ENCODE assay signal across 22 cellular contexts in genomic region chr19:19119325-19120237, GRCh38. TPM values are rescaled to one million over a fixed set of nuclear protein-coding genes. Genes with fewer than 3 reads are reported as not detected.
DNase-seq lines count a peak whose midpoint lies in the region; ATAC-seq and TF ChIP-seq lines count a peak whose summit lies in the region.
"Had no signal": no experiment of that assay in that cellular context is flagged by ENCODE, and none has a peak within 500 bp of the region (broad histone marks: within the 10 kb centered on the region; RNA-seq: fewer than 3 reads in every experiment).

No MANE protein-coding gene starts in this region.

- H3K4me3 ChIP-seq in right cardiac atrium (ENCODE audit: low read length) (no peak overlapping the region), gastroesophageal sphincter (peak overlapping the region in 1 of 2 donors; percentile 15), ovary (peak overlapping the region; percentile 16)
- H3K4me3 ChIP-seq: A549, esophagus squamous epithelium, GM23248, lung, MG63, mucosa of descending colon, PC-9, SK-N-MC had no signal

- H3K27me3 ChIP-seq in right cardiac atrium (ENCODE audit: control insufficient read depth, insufficient read depth), result no peaks in the 10 kb centered on the region
- H3K27me3 ChIP-seq in gastroesophageal sphincter, result peaks cover 4% of the 10 kb centered on the region
- no peaks in the 10 kb centered on the region for H3K27me3 ChIP-seq in ovary
- H3K27me3 ChIP-seq: esophagus squamous epithelium, MG63 had no signal

- WGBS in right cardiac atrium, result 92% methylated on average over 39 of the region's 39 CpGs
- 88 to 92% methylated on average over 5 to 17 of the region's 39 CpGs for WGBS in gastroesophageal sphincter (ENCODE audit: low coverage in 1 of 2), 2 donors
- 51 to 64% (median 56%) methylated on average over 38 to 39 of the region's 39 CpGs for WGBS in ovary, 3 donors

- intact Hi-C loops in right cardiac atrium (cut with DNase I), result no loop called here
- intact Hi-C loops in left ventricle myocardium superior (cut with micrococcal nuclease), result no loop called here
- intact Hi-C loops in ovary (cut with DNase I), result no loop called here

- H3K9me3 ChIP-seq in right cardiac atrium (ENCODE audit: control insufficient read depth, low read length) (no peaks in the 10 kb centered on the region), gastroesophageal sphincter (peaks cover 0 to 9% (median 0%) of the 10 kb centered on the region in 3 donors), ovary (no peaks in the 10 kb centered on the region)
- H3K9me3 ChIP-seq: A549, mucosa of descending colon had no signal

- TF ChIP-seq EP300 in gastroesophageal sphincter (IDR thresholded peaks at IDR 0.05) (no peak), ovary (IDR thresholded peaks at IDR 0.05) (no peak)

- DNase-seq in right cardiac atrium (peak in 2 of 3 donors; percentile 50 to 57), left ventricle myocardium superior (no peak), ovary (no peak), T1000 (lab: John Stamatoyannopoulos, UW) (no peak), NCI-H1105 (lab: John Stamatoyannopoulos, UW) (no peak)
- DNase-seq: activated CD4-positive, CD25-positive, alpha-beta regulatory T cell; activated naive CD4-positive, alpha-beta T cell; cerebellar nuclear complex; esophagus squamous epithelium; NCI-H1417 treated with DMSO at 0.1 percent for 48 hours; NCI-H345 had no signal

- H3K4me1 ChIP-seq in right cardiac atrium (ENCODE audit: control insufficient read depth, insufficient read depth, low read length) (no peaks in the 10 kb centered on the region), gastroesophageal sphincter (peaks cover 0 to 9% (median 0%) of the 10 kb centered on the region in 3 donors), ovary (ENCODE audit: insufficient read depth) (no peaks in the 10 kb centered on the region)
- H3K4me1 ChIP-seq: A549, esophagus squamous epithelium had no signal

- H3K27ac ChIP-seq in right cardiac atrium (ENCODE audit: low read length) (no peak overlapping the region), gastroesophageal sphincter (peak overlapping the region in 1 of 4 donors; percentile 27), ovary (peak overlapping the region in 1 of 2 donors; percentile 77)
- H3K27ac ChIP-seq: A549, esophagus squamous epithelium, GM23248, KMS-11, PC-9, SK-N-MC had no signal

- H3K36me3 ChIP-seq in gastroesophageal sphincter (peaks cover 0 to 55% of the 10 kb centered on the region in 2 donors), ovary (no peaks in the 10 kb centered on the region)

- TF ChIP-seq CTCF in gastroesophageal sphincter (IDR thresholded peaks at IDR 0.05), result no peak
- no peak for TF ChIP-seq CTCF in ovary (IDR thresholded peaks at IDR 0.05)

- TF ChIP-seq POLR2A in gastroesophageal sphincter (IDR thresholded peaks at IDR 0.05), result no peak
- no peak for TF ChIP-seq POLR2A in ovary (IDR thresholded peaks at IDR 0.05)

- ATAC-seq in right cardiac atrium (peak in 1 of 2 donors; percentile 10), left ventricle myocardium superior (no peak), gastroesophageal sphincter (peak; percentile 8), GM19351 (IDR thresholded peaks at IDR 0.05; ENCODE audit: unreplicated experiment) (no peak), HG03039 (IDR thresholded peaks at IDR 0.05; ENCODE audit: unreplicated experiment) (no peak)

RNA-seq across cellular contexts. Expression of gene TMEM161A, which starts 18.7 kb away (rescaled TPM):
- total RNA-seq in right cardiac atrium, result 10 to 100 TPM; 14.0 to 27.0 (median 21.0) TPM
- polyA plus RNA-seq in right cardiac atrium, result 19.5 TPM
- 24.7 TPM for total RNA-seq in left ventricle myocardium superior
- total RNA-seq in gastroesophageal sphincter, result 10 to 100 TPM; 16.7 to 24.5 (median 20.1) TPM
- total RNA-seq in ovary, result 10 to 100 TPM; 15.9 to 33.9 (median 23.9) TPM
- 10 to 100 TPM in 1 of 2 donors, 1 to 10 TPM in 1; 3.2 to 28.1 TPM for polyA plus RNA-seq in ovary

RNA-seq across cellular contexts. Expression of gene MEF2B, which starts 50.5 kb away (rescaled TPM):
- total RNA-seq in right cardiac atrium (1 to 10 TPM in 1 of 4 donors, under 1 TPM in 3; 0.42 to 1.1 (median 0.47) TPM), left ventricle myocardium superior (not detected), gastroesophageal sphincter (not detected), ovary (1 to 10 TPM in 4 of 7 donors, under 1 TPM in 2, not detected in 1; 0.46 to 3.6 (median 2.1) TPM)
- polyA plus RNA-seq in right cardiac atrium (0.23 TPM), ovary (1 to 10 TPM in 1 of 2 donors, under 1 TPM in 1; 0.35 to 1.1 TPM)

RNA-seq across cellular contexts. Expression of gene SLC25A42, which starts 55.8 kb away (rescaled TPM):
- total RNA-seq in right cardiac atrium (10 to 100 TPM; 13.4 to 18.7 (median 13.7) TPM), left ventricle myocardium superior (29.5 TPM), gastroesophageal sphincter (10 to 100 TPM in 3 of 4 donors, 1 to 10 TPM in 1; 8.8 to 16.0 (median 12.9) TPM), ovary (10 to 100 TPM in 6 of 7 donors, 1 to 10 TPM in 1; 9.5 to 34.3 (median 23.2) TPM)
- polyA plus RNA-seq in right cardiac atrium (15.7 TPM), ovary (10 to 100 TPM in 1 of 2 donors, 1 to 10 TPM in 1; 6.5 to 18.8 TPM)

Comparison
In these comparisons a context has a peak if more than half of its experiments do, and no peak if none do; other contexts are left out.
1. DNase-seq: peak in right cardiac atrium (2 of 3); none in left ventricle myocardium superior (single experiment), ovary (0 of 5), T1000 (single experiment) and NCI-H1105 (single experiment).